25 cellular contexts compared by ENCODE assay signal in genomic region chr13:24875566-24875965, GRCh38.
"Had no signal": no experiment of that assay in that cellular context is flagged by ENCODE, and none has a peak within 500 bp of the region (broad histone marks: within the 10 kb centered on the region; RNA-seq: fewer than 3 reads in every experiment).

No MANE protein-coding gene starts in this region.

- H3K4me3 ChIP-seq: ascending aorta, cardiac muscle cell, colonic mucosa, gastroesophageal sphincter, left ventricle myocardium inferior, right atrium auricular region, spleen, testis, transverse colon had no signal

- H3K36me3 ChIP-seq: ascending aorta, cardiac muscle cell, colonic mucosa, gastroesophageal sphincter, left ventricle myocardium inferior, right atrium auricular region, spleen, transverse colon had no signal

- H3K27me3 ChIP-seq: ascending aorta, cardiac muscle cell, colonic mucosa, right atrium auricular region, testis had no signal

- DNase-seq: activated CD4-positive, alpha-beta memory T cell treated with anti-CD3 and anti-CD28 coated beads for 36 hours; activated CD4-positive, alpha-beta T cell treated with anti-CD3 and anti-CD28 coated beads, Interleukin-2, amount 10 ng/mL, durations not matched to agents 24 days and 14 days; activated CD4-positive, CD25-positive, alpha-beta regulatory T cell treated with anti-CD3 and anti-CD28 coated beads, Interleukin-2, amount 50 U/mL, for 72 hours; activated CD8-positive, alpha-beta memory T cell treated with anti-CD3 and anti-CD28 coated beads, Interleukin-2, amount 50 U/mL, for 4 hours; activated effector memory CD4-positive, alpha-beta T cell treated with anti-CD3 and anti-CD28 coated beads, Interleukin-2, amount 50 U/mL, for 16 hours; activated naive CD4-positive, alpha-beta T cell treated with anti-CD3 and anti-CD28 coated beads for 36 hours; activated naive CD8-positive, alpha-beta T cell treated with anti-CD3 and anti-CD28 coated beads, Interleukin-2, amount 10 ng/mL, durations not matched to agents 7 days and 5 days; activated T-cell treated with anti-CD3 and anti-CD28 coated beads, Interleukin-2, amount 50 U/mL, for 1 hour; cerebellar nuclear complex; colonic mucosa; effector CD8-positive, alpha-beta T cell; head of caudate nucleus; hippocampal formation; left ventricle myocardium inferior; naive thymus-derived CD4-positive, alpha-beta T cell; spleen; stimulated activated naive CD8-positive, alpha-beta T cell treated with anti-CD3 and anti-CD28 coated beads, Interleukin-15, Interleukin-2, amounts not matched to agents 100 U/mL and 50 U/mL, for 24 hours; T-helper 9 cell; testis; transverse colon had no signal

- H3K9me3 ChIP-seq: ascending aorta, colonic mucosa, gastroesophageal sphincter, left ventricle myocardium inferior, right atrium auricular region, spleen, testis, transverse colon had no signal

- H3K4me1 ChIP-seq: ascending aorta, colonic mucosa, gastroesophageal sphincter, left ventricle myocardium inferior, right atrium auricular region, spleen, testis, transverse colon had no signal

- H3K27ac ChIP-seq: ascending aorta, cardiac muscle cell, colonic mucosa, epithelial cell of prostate, gastroesophageal sphincter, left ventricle myocardium inferior, right atrium auricular region, spleen, testis, transverse colon had no signal
